1 cellular context compared by ENCODE assay signal in genomic region chr20:33811763-33812672, GRCh38.
TF ChIP-seq lines count a peak whose summit lies in the region.

No MANE protein-coding gene starts in this region.

TF ChIP-seq in K562, 482 proteins besides CTCF, POLR2A, EP300 and RAD21 (continued from another document):
- TF ChIP-seq KHSRP (IDR thresholded peaks at IDR 0.05), result no peak
